Comparison of ENCODE assay signal across 10 cellular contexts in the genomic region with DNA sequence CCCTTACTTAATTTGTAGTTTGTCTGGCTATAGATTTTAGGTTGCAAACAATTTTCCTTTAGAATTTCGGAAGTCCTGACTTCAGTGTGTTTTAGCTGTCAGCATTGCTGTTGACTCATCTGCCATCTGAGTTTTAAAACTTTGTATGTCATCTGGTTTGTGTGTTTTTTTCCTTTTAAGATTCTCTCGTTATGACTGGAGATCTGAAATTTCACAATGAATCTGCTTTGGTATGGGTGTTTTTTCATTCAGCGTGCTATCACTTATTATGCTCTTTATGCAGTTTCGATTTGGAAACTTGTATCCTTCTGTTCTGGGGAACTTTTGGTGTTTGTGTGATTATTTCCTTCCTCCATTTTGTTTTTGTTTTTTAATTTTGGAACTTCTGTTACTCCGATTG. TPM values are rescaled to one million over a fixed set of nuclear protein-coding genes. Genes with fewer than 3 reads are reported as not detected.
DNase-seq lines count a peak whose midpoint lies in the region; ATAC-seq and TF ChIP-seq lines count a peak whose summit lies in the region.
"Had no signal": no experiment of that assay in that cellular context is flagged by ENCODE, and none has a peak within 500 bp of the region (broad histone marks: within the 10 kb centered on the region; RNA-seq: fewer than 3 reads in every experiment).

No MANE protein-coding gene starts in this region.

- no peak for TF ChIP-seq POLR2A in vagina (IDR thresholded peaks at IDR 0.05)

- DNase-seq in natural killer cell treated with Interleukin-12 subunit alpha and Interleukin-12 subunit beta and Interleukin-15 and Interleukin-18, amount 100 ng/mL, for 72 hours (ENCODE audit: low spot score): no peak
- no peak for DNase-seq in natural killer cell
- DNase-seq in vagina (ENCODE audit: extremely low spot score in 2 of 2): no peak
- no peak for DNase-seq in foreskin melanocyte
- DNase-seq in HuH-7.5 (ENCODE audit: low spot score): no peak
- no peak for DNase-seq in T1000 (lab: John Stamatoyannopoulos, UW)
- DNase-seq: lower lobe of right lung, NCI-H748 treated with DMSO at 0.1 percent for 48 hours had no signal

- H3K4me3 Mint-ChIP-seq in natural killer cell treated with Interleukin-12 subunit alpha and Interleukin-12 subunit beta and Interleukin-15 and Interleukin-18, amount 100 ng/mL, for 72 hours: peak overlapping the region; percentile 53
- H3K4me3 Mint-ChIP-seq in natural killer cell (no peak overlapping the region), IgD-negative memory B cell (peak overlapping the region in 3 of 4 donors; percentile 13 to 88 (median 59))

- intact Hi-C loops in natural killer cell (cut with micrococcal nuclease): no loop called here
- intact Hi-C loops in vagina (cut with DNase I): no loop called here

- peak overlapping the region in 1 of 2 donors; percentile 14 for H3K27ac Mint-ChIP-seq in natural killer cell treated with Interleukin-12 subunit alpha and Interleukin-12 subunit beta and Interleukin-15 and Interleukin-18, amount 100 ng/mL, for 72 hours
- H3K27ac Mint-ChIP-seq in natural killer cell (no peak overlapping the region), IgD-negative memory B cell (peak overlapping the region in 1 of 3 donors; percentile 25)

- no peaks in the 10 kb centered on the region for H3K36me3 Mint-ChIP-seq in natural killer cell treated with Interleukin-12 subunit alpha and Interleukin-12 subunit beta and Interleukin-15 and Interleukin-18, amount 100 ng/mL, for 72 hours
- H3K36me3 Mint-ChIP-seq in natural killer cell (peaks cover 3% of the 10 kb centered on the region), IgD-negative memory B cell (peaks cover 2% of the 10 kb centered on the region)

- H3K4me1 ChIP-seq in vagina: no peaks in the 10 kb centered on the region
- H3K4me1 ChIP-seq: lower lobe of right lung had no signal

- ATAC-seq in natural killer cell treated with Interleukin-12 subunit alpha and Interleukin-12 subunit beta and Interleukin-15 and Interleukin-18, amount 100 ng/mL, for 72 hours: peak in 1 of 2 donors; percentile 81
- ATAC-seq in natural killer cell: no peak
- peak; percentile 76 for ATAC-seq in GM21786 (IDR thresholded peaks at IDR 0.05; ENCODE audit: unreplicated experiment)
- ATAC-seq: lower lobe of right lung had no signal

- peaks cover 0 to 10% of the 10 kb centered on the region in 2 donors for H3K4me1 Mint-ChIP-seq in natural killer cell treated with Interleukin-12 subunit alpha and Interleukin-12 subunit beta and Interleukin-15 and Interleukin-18, amount 100 ng/mL, for 72 hours (ENCODE audit: low read depth in 2 of 2)
- H3K4me1 Mint-ChIP-seq in natural killer cell: no peaks in the 10 kb centered on the region
- peaks cover 6 to 10% (median 9%) of the 10 kb centered on the region in 3 donors for H3K4me1 Mint-ChIP-seq in IgD-negative memory B cell

- H3K9me3 Mint-ChIP-seq in natural killer cell treated with Interleukin-12 subunit alpha and Interleukin-12 subunit beta and Interleukin-15 and Interleukin-18, amount 100 ng/mL, for 72 hours: no peaks in the 10 kb centered on the region
- H3K9me3 Mint-ChIP-seq in natural killer cell: no peaks in the 10 kb centered on the region
- H3K9me3 Mint-ChIP-seq in IgD-negative memory B cell: peaks cover 4 to 12% (median 5%) of the 10 kb centered on the region in 3 donors

- no peaks in the 10 kb centered on the region for H3K36me3 ChIP-seq in vagina
- H3K36me3 ChIP-seq: lower lobe of right lung had no signal

- no peak overlapping the region for H3K4me3 ChIP-seq in vagina
- H3K4me3 ChIP-seq: lower lobe of right lung had no signal

- TF ChIP-seq CTCF in natural killer cell (IDR thresholded peaks at IDR 0.05): no peak
- no peak for TF ChIP-seq CTCF in vagina (IDR thresholded peaks at IDR 0.05)

- H3K27me3 ChIP-seq in vagina: no peaks in the 10 kb centered on the region

- H3K27ac ChIP-seq in vagina: peak overlapping the region; percentile 7
- H3K27ac ChIP-seq: lower lobe of right lung had no signal

- H3K9me3 ChIP-seq in vagina: no peaks in the 10 kb centered on the region

- no peaks in the 10 kb centered on the region for H3K27me3 Mint-ChIP-seq in natural killer cell treated with Interleukin-12 subunit alpha and Interleukin-12 subunit beta and Interleukin-15 and Interleukin-18, amount 100 ng/mL, for 72 hours
- H3K27me3 Mint-ChIP-seq in natural killer cell (ENCODE audit: low read depth in 2 of 2): no peaks in the 10 kb centered on the region
- no peaks in the 10 kb centered on the region for H3K27me3 Mint-ChIP-seq in IgD-negative memory B cell

RNA-seq across cellular contexts. Expression of gene ZNF280D, which starts 53.7 kb away (rescaled TPM):
- 10 to 100 TPM; 24.4 to 25.0 TPM for total RNA-seq in natural killer cell treated with Interleukin-12 subunit alpha and Interleukin-12 subunit beta and Interleukin-15 and Interleukin-18, amount 100 ng/mL, for 72 hours
- total RNA-seq in natural killer cell (10 to 100 TPM; 35.6 to 39.6 (median 35.9) TPM), vagina (57.9 TPM)
- polyA plus RNA-seq in IgD-negative memory B cell: 19.4 TPM
